ENCODE assay signal across 33 cellular contexts in the genomic region with DNA sequence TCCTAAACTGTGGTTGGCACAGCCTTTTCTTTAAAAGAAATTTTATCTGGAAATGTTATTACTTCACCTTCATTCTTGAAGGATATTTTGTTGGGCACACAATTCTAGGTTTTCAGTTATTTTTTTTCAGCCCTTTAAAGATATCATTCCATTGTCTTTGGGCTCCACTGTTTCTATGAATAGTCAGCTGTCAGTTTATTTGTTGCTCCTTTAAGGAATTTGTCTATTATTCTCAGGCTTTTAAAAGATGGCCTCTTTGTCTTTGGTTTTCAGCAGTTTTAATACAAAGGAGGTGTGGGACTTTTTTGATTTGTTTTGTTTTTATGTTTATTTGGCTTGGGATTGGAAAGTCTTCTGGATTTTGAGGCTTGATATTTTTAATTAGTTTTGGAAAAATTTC.
"Had no signal": no experiment of that assay in that cellular context is flagged by ENCODE, and none has a peak within 500 bp of the region (broad histone marks: within the 10 kb centered on the region; RNA-seq: fewer than 3 reads in every experiment).

No MANE protein-coding gene starts in this region.

- H3K4me1 ChIP-seq: ascending aorta, Peyer's patch had no signal

- H3K27ac Mint-ChIP-seq: activated CD4-positive, alpha-beta T cell treated with anti-CD3 and anti-CD28 coated beads, Interleukin-2, amount 10 ng/mL, durations not matched to agents 24 days and 14 days; activated CD8-positive, alpha-beta T cell treated with anti-CD3 and anti-CD28 coated beads for 36 hours; activated naive CD8-positive, alpha-beta T cell treated with anti-CD3 and anti-CD28 coated beads for 36 hours; activated T-cell treated with anti-CD3 and anti-CD28 coated beads, Interleukin-2, amount 50 U/mL, for 72 hours; activated T-helper 2 cell treated with anti-CD3 and anti-CD28 coated beads, Interferon-gamma antibody, Interleukin-2, Interleukin-4, amounts not matched to agents 10 μg/mL and 5 μg/mL and 100 μg/mL, durations not matched to agents 14 hours and 24 hours and 36 hours had no signal

- H3K4me3 Mint-ChIP-seq: activated CD4-positive, alpha-beta T cell treated with anti-CD3 and anti-CD28 coated beads, Interleukin-2, amount 10 ng/mL, durations not matched to agents 24 days and 14 days; activated CD8-positive, alpha-beta T cell treated with anti-CD3 and anti-CD28 coated beads for 36 hours; activated naive CD8-positive, alpha-beta T cell treated with anti-CD3 and anti-CD28 coated beads for 36 hours; activated T-cell treated with anti-CD3 and anti-CD28 coated beads, Interleukin-2, amount 50 U/mL, for 72 hours; central memory CD8-positive, alpha-beta T cell had no signal

- H3K27ac ChIP-seq: ascending aorta, cardiac muscle cell, Peyer's patch, WERI-Rb-1 had no signal

- H3K4me1 Mint-ChIP-seq: activated CD4-positive, alpha-beta T cell treated with anti-CD3 and anti-CD28 coated beads, Interleukin-2, amount 10 ng/mL, durations not matched to agents 24 days and 14 days; central memory CD8-positive, alpha-beta T cell had no signal

- H3K4me3 ChIP-seq: ascending aorta, cardiac muscle cell, MG63, Peyer's patch had no signal

- DNase-seq: activated CD4-positive, alpha-beta T cell treated with anti-CD3 and anti-CD28 coated beads, Interleukin-2, amount 10 ng/mL, durations not matched to agents 24 days and 14 days; activated CD4-positive, alpha-beta T cell treated with anti-CD3 and anti-CD28 coated beads, Interleukin-2, amount 50 U/mL, for 4 hours; activated CD8-positive, alpha-beta T cell treated with anti-CD3 and anti-CD28 coated beads for 36 hours; activated gamma-delta T cell treated with Interleukin-2 at 50 U/mL for 16 hours; activated naive CD4-positive, alpha-beta T cell treated with anti-CD3 and anti-CD28 coated beads, Interleukin-2, amount 50 U/mL, for 16 hours; activated naive CD8-positive, alpha-beta T cell treated with anti-CD3 and anti-CD28 coated beads for 36 hours; activated T-cell treated with anti-CD3 and anti-CD28 coated beads, Interleukin-2, amount 50 U/mL, for 1 hour; activated T-cell treated with anti-CD3 and anti-CD28 coated beads, Interleukin-2, amount 50 U/mL, for 72 hours; amygdala; KG1; MG63; NCI-H1048; NCI-H1105 treated with DMSO at 0.1 percent for 48 hours; NCI-H1436 treated with DMSO at 0.1 percent for 48 hours; NCI-H1694 treated with DMSO at 0.1 percent for 48 hours; NCI-H2029 treated with DMSO at 0.1 percent for 48 hours; NCI-H2171 treated with DMSO at 0.1 percent for 48 hours; NCI-H345; NCI-H524 treated with DMSO at 0.1 percent for 48 hours; NCI-H748 treated with DMSO at 0.1 percent for 48 hours; NK-92 treated with Interleukin-12 subunit alpha and Interleukin-12 subunit beta, amount 100 ng/mL, for 24 hours; PC-3; Peyer's patch; RPMI8226; SIG-M5; SW 1271; T1000; WERI-Rb-1 had no signal

- ATAC-seq: activated CD8-positive, alpha-beta T cell treated with anti-CD3 and anti-CD28 coated beads for 36 hours; activated T-cell treated with anti-CD3 and anti-CD28 coated beads, Interleukin-2, amount 50 U/mL, for 72 hours; PC-3; SK-N-SH treated with all-trans-retinoic acid at 6 μM for 48 hours had no signal

- H3K9me3 Mint-ChIP-seq: central memory CD8-positive, alpha-beta T cell had no signal

- H3K36me3 ChIP-seq: ascending aorta, cardiac muscle cell, MG63, Peyer's patch, WERI-Rb-1 had no signal

- H3K27me3 ChIP-seq: ascending aorta, cardiac muscle cell, MG63, Peyer's patch had no signal
